1 cellular context compared by ENCODE assay signal in the genomic region with DNA sequence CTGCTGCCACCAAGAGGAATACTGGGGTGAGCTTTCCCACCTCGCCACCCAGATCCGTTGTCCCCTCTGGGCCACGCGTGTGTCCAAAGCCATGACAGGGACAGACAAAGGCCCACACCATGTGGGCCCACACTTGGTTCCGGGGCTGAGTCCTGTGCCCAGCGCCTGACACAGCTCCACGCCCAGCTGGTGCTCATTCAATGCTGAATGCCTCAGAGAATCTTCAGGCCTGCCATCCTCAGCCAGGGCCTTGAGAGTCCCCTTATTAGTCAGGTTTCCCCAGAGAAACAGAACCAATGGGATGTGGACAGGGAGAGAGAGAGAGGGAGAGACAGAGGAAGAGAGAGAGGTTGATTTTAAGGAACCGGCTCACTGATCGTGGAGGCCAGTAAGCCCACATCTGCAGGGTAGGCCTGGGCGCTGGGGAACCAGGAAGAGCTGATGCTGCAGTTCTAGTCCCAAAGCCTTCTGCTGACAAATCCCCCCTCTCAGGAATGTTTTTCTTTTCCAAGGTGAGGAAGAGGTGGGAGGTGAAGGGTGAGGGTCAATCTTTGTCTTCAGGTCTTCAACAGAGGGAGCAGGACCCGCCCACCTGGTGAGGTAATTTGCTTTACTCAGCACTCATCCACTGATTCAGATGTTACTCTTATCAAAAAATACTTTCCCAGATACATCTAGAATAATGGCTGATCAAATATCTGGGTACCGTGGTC.
TF ChIP-seq lines count a peak whose summit lies in the region.

No MANE protein-coding gene starts in this region.

TF ChIP-seq in GM12878, 131 proteins besides CTCF, POLR2A, EP300 and RAD21 (continued from another document and continues in another):
- TF ChIP-seq, protein P1, sequence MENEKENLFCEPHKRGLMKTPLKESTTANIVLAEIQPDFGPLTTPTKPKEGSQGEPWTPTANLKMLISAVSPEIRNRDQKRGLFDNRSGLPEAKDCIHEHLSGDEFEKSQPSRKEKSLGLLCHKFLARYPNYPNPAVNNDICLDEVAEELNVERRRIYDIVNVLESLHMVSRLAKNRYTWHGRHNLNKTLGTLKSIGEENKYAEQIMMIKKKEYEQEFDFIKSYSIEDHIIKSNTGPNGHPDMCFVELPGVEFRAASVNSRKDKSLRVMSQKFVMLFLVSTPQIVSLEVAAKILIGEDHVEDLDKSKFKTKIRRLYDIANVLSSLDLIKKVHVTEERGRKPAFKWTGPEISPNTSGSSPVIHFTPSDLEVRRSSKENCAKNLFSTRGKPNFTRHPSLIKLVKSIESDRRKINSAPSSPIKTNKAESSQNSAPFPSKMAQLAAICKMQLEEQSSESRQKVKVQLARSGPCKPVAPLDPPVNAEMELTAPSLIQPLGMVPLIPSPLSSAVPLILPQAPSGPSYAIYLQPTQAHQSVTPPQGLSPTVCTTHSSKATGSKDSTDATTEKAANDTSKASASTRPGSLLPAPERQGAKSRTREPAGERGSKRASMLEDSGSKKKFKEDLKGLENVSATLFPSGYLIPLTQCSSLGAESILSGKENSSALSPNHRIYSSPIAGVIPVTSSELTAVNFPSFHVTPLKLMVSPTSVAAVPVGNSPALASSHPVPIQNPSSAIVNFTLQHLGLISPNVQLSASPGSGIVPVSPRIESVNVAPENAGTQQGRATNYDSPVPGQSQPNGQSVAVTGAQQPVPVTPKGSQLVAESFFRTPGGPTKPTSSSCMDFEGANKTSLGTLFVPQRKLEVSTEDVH (IDR thresholded peaks at IDR 0.05; ENCODE audit: low read depth, partially characterized antibody), result no peak
- TF ChIP-seq, protein P2, sequence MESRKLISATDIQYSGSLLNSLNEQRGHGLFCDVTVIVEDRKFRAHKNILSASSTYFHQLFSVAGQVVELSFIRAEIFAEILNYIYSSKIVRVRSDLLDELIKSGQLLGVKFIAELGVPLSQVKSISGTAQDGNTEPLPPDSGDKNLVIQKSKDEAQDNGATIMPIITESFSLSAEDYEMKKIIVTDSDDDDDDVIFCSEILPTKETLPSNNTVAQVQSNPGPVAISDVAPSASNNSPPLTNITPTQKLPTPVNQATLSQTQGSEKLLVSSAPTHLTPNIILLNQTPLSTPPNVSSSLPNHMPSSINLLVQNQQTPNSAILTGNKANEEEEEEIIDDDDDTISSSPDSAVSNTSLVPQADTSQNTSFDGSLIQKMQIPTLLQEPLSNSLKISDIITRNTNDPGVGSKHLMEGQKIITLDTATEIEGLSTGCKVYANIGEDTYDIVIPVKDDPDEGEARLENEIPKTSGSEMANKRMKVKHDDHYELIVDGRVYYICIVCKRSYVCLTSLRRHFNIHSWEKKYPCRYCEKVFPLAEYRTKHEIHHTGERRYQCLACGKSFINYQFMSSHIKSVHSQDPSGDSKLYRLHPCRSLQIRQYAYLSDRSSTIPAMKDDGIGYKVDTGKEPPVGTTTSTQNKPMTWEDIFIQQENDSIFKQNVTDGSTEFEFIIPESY (IDR thresholded peaks at IDR 0.05), result no peak
- TF ChIP-seq MTA2 (IDR thresholded peaks at IDR 0.05; ENCODE audit: low read depth), result 0 out of 2 replicates have a peak, but pooled peaks have one; percentile 34
- no peak for TF ChIP-seq EZH2 (IDR thresholded peaks at IDR 0.05; ENCODE audit: borderline replicate concordance, control insufficient read depth, low read depth, low read length)
- no peak for TF ChIP-seq RBBP5 (conservative IDR thresholded peaks at IDR 0.05)
- TF ChIP-seq, protein P3, sequence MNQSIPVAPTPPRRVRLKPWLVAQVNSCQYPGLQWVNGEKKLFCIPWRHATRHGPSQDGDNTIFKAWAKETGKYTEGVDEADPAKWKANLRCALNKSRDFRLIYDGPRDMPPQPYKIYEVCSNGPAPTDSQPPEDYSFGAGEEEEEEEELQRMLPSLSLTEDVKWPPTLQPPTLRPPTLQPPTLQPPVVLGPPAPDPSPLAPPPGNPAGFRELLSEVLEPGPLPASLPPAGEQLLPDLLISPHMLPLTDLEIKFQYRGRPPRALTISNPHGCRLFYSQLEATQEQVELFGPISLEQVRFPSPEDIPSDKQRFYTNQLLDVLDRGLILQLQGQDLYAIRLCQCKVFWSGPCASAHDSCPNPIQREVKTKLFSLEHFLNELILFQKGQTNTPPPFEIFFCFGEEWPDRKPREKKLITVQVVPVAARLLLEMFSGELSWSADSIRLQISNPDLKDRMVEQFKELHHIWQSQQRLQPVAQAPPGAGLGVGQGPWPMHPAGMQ (IDR thresholded peaks at IDR 0.05; ENCODE audit: borderline replicate concordance), result no peak
- TF ChIP-seq ZNF384 (IDR thresholded peaks at IDR 0.05; ENCODE audit: borderline replicate concordance, low read depth, low read length), result no peak
- TF ChIP-seq, protein P4, sequence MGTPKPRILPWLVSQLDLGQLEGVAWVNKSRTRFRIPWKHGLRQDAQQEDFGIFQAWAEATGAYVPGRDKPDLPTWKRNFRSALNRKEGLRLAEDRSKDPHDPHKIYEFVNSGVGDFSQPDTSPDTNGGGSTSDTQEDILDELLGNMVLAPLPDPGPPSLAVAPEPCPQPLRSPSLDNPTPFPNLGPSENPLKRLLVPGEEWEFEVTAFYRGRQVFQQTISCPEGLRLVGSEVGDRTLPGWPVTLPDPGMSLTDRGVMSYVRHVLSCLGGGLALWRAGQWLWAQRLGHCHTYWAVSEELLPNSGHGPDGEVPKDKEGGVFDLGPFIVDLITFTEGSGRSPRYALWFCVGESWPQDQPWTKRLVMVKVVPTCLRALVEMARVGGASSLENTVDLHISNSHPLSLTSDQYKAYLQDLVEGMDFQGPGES (IDR thresholded peaks at IDR 0.05), result no peak
- no peak for TF ChIP-seq TCF12 (IDR thresholded peaks at IDR 0.05; ENCODE audit: low read depth, low read length)
- TF ChIP-seq EGR1 (IDR thresholded peaks at IDR 0.05; ENCODE audit: borderline replicate concordance in 1 of 2, low read depth in 2 of 2, low read length in 2 of 2), result 0 out of 3 replicates have a peak, but pooled peaks of 1 of the 2 experiments have one; percentile 4
- TF ChIP-seq NR2C2 (IDR thresholded peaks at IDR 0.05; ENCODE audit: borderline replicate concordance, control insufficient read depth, insufficient read length, low read depth), result no peak
- no peak for TF ChIP-seq ZBED1 (IDR thresholded peaks at IDR 0.05; ENCODE audit: borderline replicate concordance)
- no peak for TF ChIP-seq CEBPB (IDR thresholded peaks at IDR 0.05; ENCODE audit: borderline replicate concordance in 1 of 2, low read depth in 2 of 2, low read length in 2 of 2)
- TF ChIP-seq ZNF622 (IDR thresholded peaks at IDR 0.05), result no peak
- TF ChIP-seq KLF5 (IDR thresholded peaks at IDR 0.05; ENCODE audit: partially characterized antibody), result no peak
- TF ChIP-seq RB1 (IDR thresholded peaks at IDR 0.05; ENCODE audit: borderline replicate concordance), result no peak
- TF ChIP-seq POU2F2 (IDR thresholded peaks at IDR 0.05; ENCODE audit: borderline replicate concordance, low read depth, low read length), result no peak
- no peak for TF ChIP-seq FOXK2 (IDR thresholded peaks at IDR 0.05)
- TF ChIP-seq MYB (IDR thresholded peaks at IDR 0.05; ENCODE audit: borderline replicate concordance, low read depth, low read length), result no peak
- TF ChIP-seq SIN3A (IDR thresholded peaks at IDR 0.05; ENCODE audit: low read depth, low read length), result no peak
- TF ChIP-seq, protein P5, sequence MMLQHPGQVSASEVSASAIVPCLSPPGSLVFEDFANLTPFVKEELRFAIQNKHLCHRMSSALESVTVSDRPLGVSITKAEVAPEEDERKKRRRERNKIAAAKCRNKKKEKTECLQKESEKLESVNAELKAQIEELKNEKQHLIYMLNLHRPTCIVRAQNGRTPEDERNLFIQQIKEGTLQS (IDR thresholded peaks at IDR 0.05; ENCODE audit: borderline replicate concordance, extremely low read depth, low read depth, low read length), result no peak
- TF ChIP-seq HDAC2 (IDR thresholded peaks at IDR 0.05), result no peak
- no peak for TF ChIP-seq TCF7 (IDR thresholded peaks at IDR 0.05; ENCODE audit: borderline replicate concordance)
- TF ChIP-seq, protein P6, sequence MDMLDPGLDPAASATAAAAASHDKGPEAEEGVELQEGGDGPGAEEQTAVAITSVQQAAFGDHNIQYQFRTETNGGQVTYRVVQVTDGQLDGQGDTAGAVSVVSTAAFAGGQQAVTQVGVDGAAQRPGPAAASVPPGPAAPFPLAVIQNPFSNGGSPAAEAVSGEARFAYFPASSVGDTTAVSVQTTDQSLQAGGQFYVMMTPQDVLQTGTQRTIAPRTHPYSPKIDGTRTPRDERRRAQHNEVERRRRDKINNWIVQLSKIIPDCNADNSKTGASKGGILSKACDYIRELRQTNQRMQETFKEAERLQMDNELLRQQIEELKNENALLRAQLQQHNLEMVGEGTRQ (IDR thresholded peaks at IDR 0.05; ENCODE audit: borderline replicate concordance, low read depth, low read length), result no peak
- TF ChIP-seq ZSCAN29 (IDR thresholded peaks at IDR 0.05), result no peak
- TF ChIP-seq, protein P7, sequence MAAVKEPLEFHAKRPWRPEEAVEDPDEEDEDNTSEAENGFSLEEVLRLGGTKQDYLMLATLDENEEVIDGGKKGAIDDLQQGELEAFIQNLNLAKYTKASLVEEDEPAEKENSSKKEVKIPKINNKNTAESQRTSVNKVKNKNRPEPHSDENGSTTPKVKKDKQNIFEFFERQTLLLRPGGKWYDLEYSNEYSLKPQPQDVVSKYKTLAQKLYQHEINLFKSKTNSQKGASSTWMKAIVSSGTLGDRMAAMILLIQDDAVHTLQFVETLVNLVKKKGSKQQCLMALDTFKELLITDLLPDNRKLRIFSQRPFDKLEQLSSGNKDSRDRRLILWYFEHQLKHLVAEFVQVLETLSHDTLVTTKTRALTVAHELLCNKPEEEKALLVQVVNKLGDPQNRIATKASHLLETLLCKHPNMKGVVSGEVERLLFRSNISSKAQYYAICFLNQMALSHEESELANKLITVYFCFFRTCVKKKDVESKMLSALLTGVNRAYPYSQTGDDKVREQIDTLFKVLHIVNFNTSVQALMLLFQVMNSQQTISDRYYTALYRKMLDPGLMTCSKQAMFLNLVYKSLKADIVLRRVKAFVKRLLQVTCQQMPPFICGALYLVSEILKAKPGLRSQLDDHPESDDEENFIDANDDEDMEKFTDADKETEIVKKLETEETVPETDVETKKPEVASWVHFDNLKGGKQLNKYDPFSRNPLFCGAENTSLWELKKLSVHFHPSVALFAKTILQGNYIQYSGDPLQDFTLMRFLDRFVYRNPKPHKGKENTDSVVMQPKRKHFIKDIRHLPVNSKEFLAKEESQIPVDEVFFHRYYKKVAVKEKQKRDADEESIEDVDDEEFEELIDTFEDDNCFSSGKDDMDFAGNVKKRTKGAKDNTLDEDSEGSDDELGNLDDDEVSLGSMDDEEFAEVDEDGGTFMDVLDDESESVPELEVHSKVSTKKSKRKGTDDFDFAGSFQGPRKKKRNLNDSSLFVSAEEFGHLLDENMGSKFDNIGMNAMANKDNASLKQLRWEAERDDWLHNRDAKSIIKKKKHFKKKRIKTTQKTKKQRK (IDR thresholded peaks at IDR 0.05; ENCODE audit: low read depth, low read length), result no peak
- no peak for TF ChIP-seq NR2C1 (IDR thresholded peaks at IDR 0.05)
- no peak for TF ChIP-seq STAT1 (conservative IDR thresholded peaks at IDR 0.05)
- TF ChIP-seq IKZF1 (conservative IDR thresholded peaks at IDR 0.05), result peak; percentile 47
- TF ChIP-seq ZNF217 (IDR thresholded peaks at IDR 0.05), result no peak
- TF ChIP-seq, protein P8, sequence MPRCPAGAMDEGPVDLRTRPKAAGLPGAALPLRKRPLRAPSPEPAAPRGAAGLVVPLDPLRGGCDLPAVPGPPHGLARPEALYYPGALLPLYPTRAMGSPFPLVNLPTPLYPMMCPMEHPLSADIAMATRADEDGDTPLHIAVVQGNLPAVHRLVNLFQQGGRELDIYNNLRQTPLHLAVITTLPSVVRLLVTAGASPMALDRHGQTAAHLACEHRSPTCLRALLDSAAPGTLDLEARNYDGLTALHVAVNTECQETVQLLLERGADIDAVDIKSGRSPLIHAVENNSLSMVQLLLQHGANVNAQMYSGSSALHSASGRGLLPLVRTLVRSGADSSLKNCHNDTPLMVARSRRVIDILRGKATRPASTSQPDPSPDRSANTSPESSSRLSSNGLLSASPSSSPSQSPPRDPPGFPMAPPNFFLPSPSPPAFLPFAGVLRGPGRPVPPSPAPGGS (IDR thresholded peaks at IDR 0.05; ENCODE audit: borderline replicate concordance, insufficient read depth, low read depth, low read length, poor library complexity, severe bottlenecking), result no peak
- TF ChIP-seq, protein P9, sequence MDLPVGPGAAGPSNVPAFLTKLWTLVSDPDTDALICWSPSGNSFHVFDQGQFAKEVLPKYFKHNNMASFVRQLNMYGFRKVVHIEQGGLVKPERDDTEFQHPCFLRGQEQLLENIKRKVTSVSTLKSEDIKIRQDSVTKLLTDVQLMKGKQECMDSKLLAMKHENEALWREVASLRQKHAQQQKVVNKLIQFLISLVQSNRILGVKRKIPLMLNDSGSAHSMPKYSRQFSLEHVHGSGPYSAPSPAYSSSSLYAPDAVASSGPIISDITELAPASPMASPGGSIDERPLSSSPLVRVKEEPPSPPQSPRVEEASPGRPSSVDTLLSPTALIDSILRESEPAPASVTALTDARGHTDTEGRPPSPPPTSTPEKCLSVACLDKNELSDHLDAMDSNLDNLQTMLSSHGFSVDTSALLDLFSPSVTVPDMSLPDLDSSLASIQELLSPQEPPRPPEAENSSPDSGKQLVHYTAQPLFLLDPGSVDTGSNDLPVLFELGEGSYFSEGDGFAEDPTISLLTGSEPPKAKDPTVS (IDR thresholded peaks at IDR 0.05; ENCODE audit: low read depth, low read length), result no peak
- TF ChIP-seq SIX5 (IDR thresholded peaks at IDR 0.05; ENCODE audit: low read depth, low read length, severe bottlenecking), result no peak
- TF ChIP-seq, protein P10, sequence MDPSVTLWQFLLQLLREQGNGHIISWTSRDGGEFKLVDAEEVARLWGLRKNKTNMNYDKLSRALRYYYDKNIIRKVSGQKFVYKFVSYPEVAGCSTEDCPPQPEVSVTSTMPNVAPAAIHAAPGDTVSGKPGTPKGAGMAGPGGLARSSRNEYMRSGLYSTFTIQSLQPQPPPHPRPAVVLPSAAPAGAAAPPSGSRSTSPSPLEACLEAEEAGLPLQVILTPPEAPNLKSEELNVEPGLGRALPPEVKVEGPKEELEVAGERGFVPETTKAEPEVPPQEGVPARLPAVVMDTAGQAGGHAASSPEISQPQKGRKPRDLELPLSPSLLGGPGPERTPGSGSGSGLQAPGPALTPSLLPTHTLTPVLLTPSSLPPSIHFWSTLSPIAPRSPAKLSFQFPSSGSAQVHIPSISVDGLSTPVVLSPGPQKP (IDR thresholded peaks at IDR 0.05; ENCODE audit: low read depth, low read length), result no peak
- peak; percentile 52; the same call in 1 of the 2 replicates for TF ChIP-seq LARP7 (IDR thresholded peaks at IDR 0.05)
